Comparison of ENCODE assay signal across 19 cellular contexts in the genomic region with DNA sequence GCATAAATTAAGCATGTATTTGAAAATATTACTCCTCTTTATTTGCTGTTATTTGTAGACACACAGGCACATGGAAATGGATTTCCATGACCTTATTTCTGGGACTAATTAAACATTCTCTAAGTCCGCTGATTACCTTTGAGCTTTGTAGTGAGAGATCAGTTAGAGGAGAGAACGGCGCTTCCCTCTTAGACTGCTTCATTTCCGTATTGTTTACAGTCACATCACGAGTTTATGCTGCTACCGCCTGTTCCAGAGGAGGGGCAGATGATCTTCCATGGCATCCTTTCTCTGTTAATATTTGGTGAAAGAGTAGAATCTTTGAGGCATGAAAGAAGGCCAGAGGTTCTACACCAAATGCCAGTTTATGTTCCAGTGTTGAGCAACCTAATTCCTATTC.
"Had no signal": no experiment of that assay in that cellular context is flagged by ENCODE, and none has a peak within 500 bp of the region (broad histone marks: within the 10 kb centered on the region; RNA-seq: fewer than 3 reads in every experiment).

No MANE protein-coding gene starts in this region.

- H3K4me3 ChIP-seq: esophagus muscularis mucosa, gastrocnemius medialis, prostate gland, stomach, thoracic aorta had no signal

- H2AFZ ChIP-seq: parathyroid adenoma had no signal

- H3K79me2 ChIP-seq: parathyroid adenoma had no signal

- H3K4me3 Mint-ChIP-seq: naive B cell, nephron had no signal

- H3K9me3 Mint-ChIP-seq: nephron had no signal

- H3K27ac ChIP-seq: esophagus muscularis mucosa, gastrocnemius medialis, parathyroid adenoma, prostate gland, stomach, thoracic aorta had no signal

- H3K27ac Mint-ChIP-seq: naive B cell had no signal

- DNase-seq: effector memory CD4-positive, alpha-beta T cell; gastrocnemius medialis; glutamatergic neuron; islet precursor cell; left ventricle myocardium superior; mesendoderm; naive B cell; retina; stimulated activated naive CD4-positive, alpha-beta T cell; stomach; substantia nigra; trophoblast cell had no signal

- H3K9me3 ChIP-seq: esophagus muscularis mucosa, gastrocnemius medialis, prostate gland, stomach, thoracic aorta had no signal

- H3K36me3 Mint-ChIP-seq: naive B cell had no signal

- H3K4me1 Mint-ChIP-seq: naive B cell, nephron had no signal

- FAIRE-seq: endometrium had no signal

- H3K36me3 ChIP-seq: esophagus muscularis mucosa, gastrocnemius medialis, prostate gland, stomach, thoracic aorta had no signal

- ATAC-seq: gastrocnemius medialis, left ventricle myocardium superior, sciatic nerve had no signal

- H3K9ac ChIP-seq: parathyroid adenoma had no signal

- H3K4me1 ChIP-seq: esophagus muscularis mucosa, gastrocnemius medialis, parathyroid adenoma, prostate gland, stomach had no signal

- H3K27me3 ChIP-seq: esophagus muscularis mucosa, gastrocnemius medialis, stomach had no signal
